In the genomic region with DNA sequence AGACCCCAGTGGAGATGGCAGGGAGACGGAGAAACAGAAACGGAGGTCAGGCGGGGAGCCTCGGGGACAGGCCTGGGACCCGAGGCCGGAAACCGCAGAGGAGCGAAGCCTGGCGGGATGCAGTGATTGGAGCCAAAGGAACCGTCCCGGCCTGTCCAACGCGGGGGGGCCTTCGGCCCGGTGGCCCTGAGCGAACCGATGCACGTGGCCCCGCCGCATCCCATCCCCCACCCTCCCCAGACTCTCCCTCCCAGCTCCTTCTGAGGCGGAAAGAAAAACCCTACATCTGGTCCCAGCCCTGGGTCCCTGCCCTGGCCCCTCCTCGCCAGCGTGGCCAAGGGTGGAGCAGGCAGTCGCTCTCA, we compare ENCODE assay signal across 8 cellular contexts. TPM values are rescaled to one million over a fixed set of nuclear protein-coding genes. Genes with fewer than 3 reads are reported as not detected.
DNase-seq lines count a peak whose midpoint lies in the region; ATAC-seq lines count a peak whose summit lies in the region.

No MANE protein-coding gene starts in this region.

- H3K27me3 ChIP-seq in iPS DF 6.9 (ENCODE audit: control insufficient read depth, insufficient read depth, low read length), result peaks cover 2% of the 10 kb centered on the region; the same call in 1 of the 2 replicates

- ATAC-seq in activated naive CD4-positive, alpha-beta T cell treated with anti-CD3 and anti-CD28 coated beads, Interleukin-2, amount 50 U/mL, for 72 hours, result no peak

- no peaks in the 10 kb centered on the region for H3K36me3 Mint-ChIP-seq in activated naive CD4-positive, alpha-beta T cell treated with anti-CD3 and anti-CD28 coated beads, Interleukin-2, amount 50 U/mL, for 72 hours

- H3K36me3 ChIP-seq in iPS DF 6.9 (ENCODE audit: control insufficient read depth, insufficient read depth, low read length), result no peaks in the 10 kb centered on the region

- H3K9me3 ChIP-seq in iPS DF 6.9 (ENCODE audit: control insufficient read depth, insufficient read depth, low read length), result no peaks in the 10 kb centered on the region

- peak; percentile 13 for DNase-seq in activated naive CD4-positive, alpha-beta T cell treated with Interleukin-2 at 50 U/mL for 16 hours
- no peak for DNase-seq in activated naive CD4-positive, alpha-beta T cell treated with anti-CD3 and anti-CD28 coated beads, Interleukin-2, amount 50 U/mL, for 72 hours (ENCODE audit: low spot score in 2 of 2)
- DNase-seq in amniotic epithelial cell (ENCODE audit: low read depth) (peak; percentile 27), iPS DF 6.9 (ENCODE audit: low read depth, low spot score) (no peak), globus pallidus (ENCODE audit: low spot score) (no peak), MV-4-11 (lab: John Stamatoyannopoulos, UW) (no peak), NCI-H2081 (lab: John Stamatoyannopoulos, UW) (no peak)
- peak; percentile 12 for DNase-seq in stimulated activated CD4-positive, alpha-beta T cell treated with anti-CD3 and anti-CD28 coated beads, Interleukin-4, amount 100 ng/mL, for 24 hours

- WGBS in iPS DF 6.9 (ENCODE audit: insufficient coverage, insufficient read length), result no CpG with 5 or more reads among the region's 24 CpGs

- H3K4me1 ChIP-seq in iPS DF 6.9 (ENCODE audit: control insufficient read depth, insufficient read depth, low read length), result peaks cover 20% of the 10 kb centered on the region

- H3K4me3 ChIP-seq in iPS DF 6.9 (ENCODE audit: low read length), result peak overlapping the region; percentile 27; the same call in 1 of the 2 replicates

- no peak overlapping the region for H3K27ac Mint-ChIP-seq in activated naive CD4-positive, alpha-beta T cell treated with anti-CD3 and anti-CD28 coated beads, Interleukin-2, amount 50 U/mL, for 72 hours

- H3K9me3 Mint-ChIP-seq in activated naive CD4-positive, alpha-beta T cell treated with anti-CD3 and anti-CD28 coated beads, Interleukin-2, amount 50 U/mL, for 72 hours, result no peaks in the 10 kb centered on the region

- no peak overlapping the region for H3K27ac ChIP-seq in iPS DF 6.9 (ENCODE audit: low read length)

RNA-seq across cellular contexts. Expression of a gene that starts 1.2 kb away (rescaled TPM):
- 1 to 10 TPM; 1.6 to 2.3 TPM for total RNA-seq in activated naive CD4-positive, alpha-beta T cell treated with anti-CD3 and anti-CD28 coated beads, Interleukin-2, amount 50 U/mL, for 72 hours

RNA-seq across cellular contexts. Expression of a gene that starts 21.6 kb away (rescaled TPM):
- total RNA-seq in activated naive CD4-positive, alpha-beta T cell treated with anti-CD3 and anti-CD28 coated beads, Interleukin-2, amount 50 U/mL, for 72 hours, result 10 to 100 TPM; 39.4 to 64.9 TPM

RNA-seq across cellular contexts. Expression of a gene that starts 21.9 kb away (rescaled TPM):
- total RNA-seq in activated naive CD4-positive, alpha-beta T cell treated with anti-CD3 and anti-CD28 coated beads, Interleukin-2, amount 50 U/mL, for 72 hours, result 10 to 100 TPM; 46.2 to 50.7 TPM

RNA-seq across cellular contexts. Expression of a gene that starts 29.4 kb away (rescaled TPM):
- not detected for total RNA-seq in activated naive CD4-positive, alpha-beta T cell treated with anti-CD3 and anti-CD28 coated beads, Interleukin-2, amount 50 U/mL, for 72 hours

RNA-seq across cellular contexts. Expression of a gene that starts 34.3 kb away (rescaled TPM):
- total RNA-seq in activated naive CD4-positive, alpha-beta T cell treated with anti-CD3 and anti-CD28 coated beads, Interleukin-2, amount 50 U/mL, for 72 hours, result 10 to 100 TPM; 61.4 to 70.4 TPM

Comparison
In these comparisons a context has a peak if more than half of its experiments do, and no peak if none do; other contexts are left out.
1. DNase-seq: peak in activated naive CD4-positive, alpha-beta T cell treated with Interleukin-2 at 50 U/mL for 16 hours (single experiment), amniotic epithelial cell (single experiment) and stimulated activated CD4-positive, alpha-beta T cell treated with anti-CD3 and anti-CD28 coated beads, Interleukin-4, amount 100 ng/mL, for 24 hours (single experiment); none in activated naive CD4-positive, alpha-beta T cell treated with anti-CD3 and anti-CD28 coated beads, Interleukin-2, amount 50 U/mL, for 72 hours (0 of 2), iPS DF 6.9 (single experiment), globus pallidus (single experiment), MV-4-11 (single experiment) and NCI-H2081 (0 of 2).